15 cellular contexts compared by ENCODE assay signal in the genomic region with DNA sequence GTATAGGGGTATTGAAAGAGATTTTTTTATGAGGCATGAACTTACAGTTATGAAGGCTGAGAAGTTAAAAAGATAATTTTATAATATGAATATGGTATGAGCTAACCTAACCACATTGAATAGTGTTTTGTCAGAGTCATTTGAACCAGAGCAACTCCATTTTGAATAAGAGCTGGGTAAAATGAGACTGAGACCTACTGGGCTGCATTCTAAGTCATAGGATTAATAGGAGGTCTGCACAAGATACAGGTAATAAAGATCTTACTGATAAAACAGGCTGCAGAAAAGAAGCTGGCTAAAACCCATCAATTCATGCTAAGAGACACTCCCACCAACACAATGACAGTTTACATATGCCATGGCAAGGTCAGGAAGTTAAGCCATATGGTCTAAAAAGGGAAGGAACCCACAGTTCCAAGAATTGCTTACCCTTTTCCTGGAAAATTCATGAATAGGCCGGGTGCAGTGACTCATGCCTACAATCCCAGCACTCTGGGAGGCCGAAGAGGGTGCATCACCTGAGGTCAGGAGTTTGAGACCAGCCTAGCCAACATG.
DNase-seq lines count a peak whose midpoint lies in the region; ATAC-seq, FAIRE-seq and TF ChIP-seq lines count a peak whose summit lies in the region.
"Had no signal": no experiment of that assay in that cellular context is flagged by ENCODE, and none has a peak within 500 bp of the region (broad histone marks: within the 10 kb centered on the region; RNA-seq: fewer than 3 reads in every experiment).

No MANE protein-coding gene starts in this region.

- H3K27me3 Mint-ChIP-seq in MCF 10A (ENCODE audit: insufficient read depth, unreplicated experiment), result no peaks in the 10 kb centered on the region
- no peaks in the 10 kb centered on the region for H3K27me3 Mint-ChIP-seq in effector memory CD8-positive, alpha-beta T cell

- no peaks in the 10 kb centered on the region for H3K79me2 ChIP-seq in mammary epithelial cell (ENCODE audit: insufficient read depth, low read length)
- H3K79me2 ChIP-seq in trophoblast cell (ENCODE audit: control insufficient read depth, insufficient read depth, low read length, poor library complexity), result no peaks in the 10 kb centered on the region

- H3K4me2 ChIP-seq in mammary epithelial cell (ENCODE audit: insufficient read depth, low read depth, low read length) (no peak overlapping the region), trophoblast cell (ENCODE audit: low read length) (no peak overlapping the region)
- H3K4me2 ChIP-seq: BLaER1 had no signal

- H3K4me1 ChIP-seq in mammary epithelial cell (ENCODE audit: insufficient read depth, low read length) (no peaks in the 10 kb centered on the region), trophoblast cell (ENCODE audit: control insufficient read depth in 1 of 2, insufficient read depth in 2 of 2, low read length in 2 of 2) (no peaks in the 10 kb centered on the region), Peyer's patch (no peaks in the 10 kb centered on the region)
- H3K4me1 ChIP-seq: BLaER1, SJCRH30 had no signal

- peaks cover 2% of the 10 kb centered on the region for H3K79me1 ChIP-seq in trophoblast cell (ENCODE audit: low read length)

- no peak overlapping the region for H3K4me3 Mint-ChIP-seq in MCF 10A (ENCODE audit: unreplicated experiment)
- no peak overlapping the region for H3K4me3 Mint-ChIP-seq in effector memory CD8-positive, alpha-beta T cell
- H3K4me3 Mint-ChIP-seq: CD8-positive, alpha-beta T cell; H9 had no signal

- no peak for TF ChIP-seq POLR2A in Peyer's patch (IDR thresholded peaks at IDR 0.05)
- TF ChIP-seq POLR2A in GM12891 (IDR thresholded peaks at IDR 0.05; ENCODE audit: low read depth, low read length), result no peak

- H4K8ac ChIP-seq in trophoblast cell (ENCODE audit: low read depth, low read length), result peak overlapping the region; percentile 47

- H3K27ac ChIP-seq in mammary epithelial cell (ENCODE audit: insufficient read depth, low read depth, low read length) (no peak overlapping the region), trophoblast cell (ENCODE audit: low read depth, low read length) (peak overlapping the region; percentile 65), Peyer's patch (no peak overlapping the region)
- H3K27ac ChIP-seq: 22Rv1, BLaER1, HL-60, SJCRH30 had no signal

- H3K4me3 ChIP-seq in mammary epithelial cell (replicated peaks in 1 of 3; ENCODE audit: insufficient read depth in 1 of 3, low read depth in 2 of 3, low read length in 3 of 3) (no peak overlapping the region), trophoblast cell (ENCODE audit: low read depth, low read length) (no peak overlapping the region), Peyer's patch (no peak overlapping the region)
- H3K4me3 ChIP-seq: BLaER1, SJCRH30 had no signal

- H4K91ac ChIP-seq in trophoblast cell (ENCODE audit: low read depth, low read length), result peak overlapping the region; percentile 18

- H3K27me3 ChIP-seq in mammary epithelial cell (ENCODE audit: insufficient read depth, low read length), result no peaks in the 10 kb centered on the region
- no peaks in the 10 kb centered on the region for H3K27me3 ChIP-seq in trophoblast cell (ENCODE audit: insufficient read depth, low read length)
- H3K27me3 ChIP-seq in Peyer's patch, result no peaks in the 10 kb centered on the region
- H3K27me3 ChIP-seq: BLaER1, SJCRH30 had no signal

- no peak overlapping the region for H2BK120ac ChIP-seq in trophoblast cell (ENCODE audit: insufficient read depth, low read length, poor library complexity)

- no peaks in the 10 kb centered on the region for H3K36me3 ChIP-seq in mammary epithelial cell (ENCODE audit: insufficient read depth, low read length)
- no peaks in the 10 kb centered on the region for H3K36me3 ChIP-seq in trophoblast cell (ENCODE audit: control insufficient read depth in 1 of 2, insufficient read depth in 2 of 2, low read length in 2 of 2)
- H3K36me3 ChIP-seq in Peyer's patch, result no peaks in the 10 kb centered on the region
- H3K36me3 ChIP-seq: BLaER1, SJCRH30 had no signal

- no peaks in the 10 kb centered on the region for H3K4me1 Mint-ChIP-seq in MCF 10A (ENCODE audit: insufficient read depth, unreplicated experiment)
- no peaks in the 10 kb centered on the region for H3K4me1 Mint-ChIP-seq in effector memory CD8-positive, alpha-beta T cell (ENCODE audit: low read depth in 2 of 2)

- dilution Hi-C loops in mammary epithelial cell (cut with HindIII; ENCODE audit: low sequenced_read_pairs), result no loop called here

- no peak for ATAC-seq in effector memory CD8-positive, alpha-beta T cell (replicated peaks)
- ATAC-seq: CD8-positive, alpha-beta T cell had no signal

- H3K36me3 Mint-ChIP-seq in MCF 10A (ENCODE audit: insufficient read depth, unreplicated experiment), result no peaks in the 10 kb centered on the region
- no peaks in the 10 kb centered on the region for H3K36me3 Mint-ChIP-seq in effector memory CD8-positive, alpha-beta T cell (ENCODE audit: insufficient read depth)
- H3K36me3 Mint-ChIP-seq: CD8-positive, alpha-beta T cell had no signal

- H2AFZ ChIP-seq in mammary epithelial cell (ENCODE audit: low read depth, low read length) (no peak overlapping the region), trophoblast cell (ENCODE audit: insufficient read depth, low read length, poor library complexity) (no peak overlapping the region)

- H2BK5ac ChIP-seq in trophoblast cell (ENCODE audit: low read depth, low read length, poor library complexity), result no peak overlapping the region

- no peak overlapping the region for H3K14ac ChIP-seq in trophoblast cell (ENCODE audit: low read length)

- no peak overlapping the region for H3K4ac ChIP-seq in trophoblast cell (ENCODE audit: low read depth, low read length)

- H4K12ac ChIP-seq in trophoblast cell (ENCODE audit: low read depth, low read length), result no peak overlapping the region

- no peaks in the 10 kb centered on the region for H4K20me1 ChIP-seq in mammary epithelial cell (ENCODE audit: insufficient read depth, low read length)
- H4K20me1 ChIP-seq: BLaER1 had no signal

- in situ Hi-C loops in mammary epithelial cell (cut with MboI; ENCODE audit: low sequenced_read_pairs in 2 of 2), result no loop called here

- H3K9ac ChIP-seq in mammary epithelial cell (ENCODE audit: insufficient read depth, low read length), result no peak overlapping the region
- no peak overlapping the region for H3K9ac ChIP-seq in trophoblast cell (ENCODE audit: low read length)
- H3K9ac ChIP-seq: BLaER1 had no signal

- WGBS in mammary epithelial cell (ENCODE audit: low coverage, missing lambda C conversion rate), result 15% methylated on average over 2 of the region's 2 CpGs
- no CpG with 5 or more reads among the region's 2 CpGs for WGBS in trophoblast cell (ENCODE audit: extremely low coverage, insufficient coverage, insufficient read length)

- H3K9me3 Mint-ChIP-seq in MCF 10A (ENCODE audit: unreplicated experiment), result peaks cover 10% of the 10 kb centered on the region
- peaks cover 5 to 8% of the 10 kb centered on the region in 2 donors for H3K9me3 Mint-ChIP-seq in effector memory CD8-positive, alpha-beta T cell
- H3K9me3 Mint-ChIP-seq: H9 had no signal

- H3K18ac ChIP-seq in trophoblast cell (ENCODE audit: low read length), result no peak overlapping the region

- BruUV-seq in MCF 10A (replicated peaks; lab: Mats Ljungman, UMichigan) (no TSS peak), mammary epithelial cell (replicated peaks; lab: Mats Ljungman, UMichigan) (no TSS peak)

- no peak for TF ChIP-seq CTCF in MCF 10A (IDR thresholded peaks at IDR 0.05; ENCODE audit: unreplicated experiment)
- TF ChIP-seq CTCF in mammary epithelial cell (conservative IDR thresholded peaks at IDR 0.05 in 1 of 2, IDR thresholded peaks at IDR 0.05 in 1 of 2; ENCODE audit: extremely low read depth in 1 of 2, insufficient read depth in 1 of 2, low read depth in 1 of 2, low read length in 2 of 2), result no peak
- TF ChIP-seq CTCF in Peyer's patch (IDR thresholded peaks at IDR 0.05), result no peak

- H2AK5ac ChIP-seq in trophoblast cell (ENCODE audit: low read length), result no peak overlapping the region

- intact Hi-C loops in MCF 10A (cut with micrococcal nuclease) (no loop called here), mammary epithelial cell (cut with micrococcal nuclease) (no loop called here)

- H2BK12ac ChIP-seq in trophoblast cell (ENCODE audit: low read length), result no peak overlapping the region

- H3K9me3 ChIP-seq in mammary epithelial cell (replicated peaks; ENCODE audit: insufficient read depth, low read length) (no peaks in the 10 kb centered on the region), trophoblast cell (ENCODE audit: insufficient read depth, low read depth, low read length) (no peaks in the 10 kb centered on the region), Peyer's patch (no peaks in the 10 kb centered on the region)
- H3K9me3 ChIP-seq: BLaER1, SJCRH30 had no signal

- no peak overlapping the region for H3K23ac ChIP-seq in trophoblast cell (ENCODE audit: low read length)

- no peak overlapping the region for H3K27ac Mint-ChIP-seq in MCF 10A (ENCODE audit: low read depth, unreplicated experiment)
- no peak overlapping the region for H3K27ac Mint-ChIP-seq in effector memory CD8-positive, alpha-beta T cell
- H3K27ac Mint-ChIP-seq: CD8-positive, alpha-beta T cell; H9 had no signal

- no peak for FAIRE-seq in GM12891 (lab: Jason Lieb, UNC)

- CTCF ChIA-PET in MCF 10A (lab: Yijun Ruan, JAX) (no interaction called here), mammary epithelial cell (lab: Charles Lee; ENCODE audit: low non-redundant PET) (no interaction called here)

- POLR2A ChIA-PET in MCF 10A (lab: Yijun Ruan, JAX), result no interaction called here

- DNase-seq in MCF 10A (ENCODE audit: unreplicated experiment), result peak; percentile 6
- no peak for DNase-seq in mammary epithelial cell
- peak; percentile 1 for DNase-seq in NCI-H69 (lab: John Stamatoyannopoulos, UW)
- DNase-seq in UCSD-AML1 (lab: John Stamatoyannopoulos, UW; ENCODE audit: unreplicated experiment), result peak; percentile 52
- DNase-seq in trophoblast cell, result no peak
- no peak for DNase-seq in Peyer's patch
- DNase-seq in GM12891 (ENCODE audit: insufficient read length, low spot score), result no peak
- DNase-seq in effector memory CD8-positive, alpha-beta T cell, result no peak
- DNase-seq: CD8-positive, alpha-beta T cell; H9; NCI-H187 had no signal

TF ChIP-seq in GM12891, 5 proteins besides CTCF, POLR2A, EP300 and RAD21:
- TF ChIP-seq POU2F2 (IDR thresholded peaks at IDR 0.05; ENCODE audit: low read depth, low read length) (no peak), TAF1 (IDR thresholded peaks at IDR 0.05; ENCODE audit: low read depth, low read length) (no peak), PAX5 (IDR thresholded peaks at IDR 0.05; ENCODE audit: insufficient read depth, low read length, severe bottlenecking) (no peak), SPI1 (IDR thresholded peaks at IDR 0.05; ENCODE audit: low read depth, low read length) (no peak), POLR2AphosphoS5 (IDR thresholded peaks at IDR 0.05; ENCODE audit: low read depth, low read length) (no peak)

Comparison
In these comparisons a context has a peak if more than half of its experiments do, and no peak if none do; other contexts are left out.
1. DNase-seq: peak in MCF 10A (single experiment), NCI-H69 (single experiment) and UCSD-AML1 (single experiment); none in mammary epithelial cell (single experiment), trophoblast cell (0 of 2), Peyer's patch (0 of 3), GM12891 (single experiment) and effector memory CD8-positive, alpha-beta T cell (0 of 3).